In the genomic region with DNA sequence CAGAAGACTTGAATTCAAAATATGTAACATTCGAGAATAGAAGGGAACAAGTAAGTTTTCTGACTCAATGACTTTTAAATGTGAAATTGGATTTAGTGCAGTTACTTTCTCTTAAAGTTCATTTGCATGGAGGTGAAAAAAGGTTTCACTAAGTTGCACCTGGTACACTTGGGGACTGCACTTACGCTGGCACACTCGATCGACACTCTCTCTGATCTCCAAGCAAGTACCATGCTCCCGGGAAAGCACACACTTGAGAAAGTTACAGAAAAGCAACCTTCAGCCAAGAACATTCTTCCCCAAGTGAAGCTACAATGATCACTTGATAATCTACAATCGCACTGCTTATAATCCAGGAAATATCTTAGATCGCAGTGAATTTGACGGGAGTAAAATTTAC, we compare ENCODE assay signal across 25 cellular contexts.
"Had no signal": no experiment of that assay in that cellular context is flagged by ENCODE, and none has a peak within 500 bp of the region (broad histone marks: within the 10 kb centered on the region; RNA-seq: fewer than 3 reads in every experiment).

No MANE protein-coding gene starts in this region.

- H3K27ac ChIP-seq: ovary, right atrium auricular region, right lobe of liver, transverse colon, upper lobe of left lung had no signal

- ATAC-seq: left cardiac atrium; left lobe of liver; mucosa of descending colon; naive thymus-derived CD4-positive, alpha-beta T cell; natural killer cell treated with Interleukin-12 subunit alpha and Interleukin-12 subunit beta and Interleukin-15 and Interleukin-18, amount 100 ng/mL, for 72 hours; stimulated activated memory B cell treated with anti-CD40 and anti-IgM and Interleukin-4, amounts not matched to agents 10 μg/mL and 1 μg/mL and 100 μg/mL, for 72 hours; stimulated activated naive CD8-positive, alpha-beta T cell treated with anti-CD3 and anti-CD28 coated beads, Interleukin-15, amount 100 ng/mL, for 72 hours had no signal

- H3K36me3 ChIP-seq: ovary had no signal

- DNase-seq: hippocampal formation; kidney glomerular epithelial cell; left cardiac atrium; midbrain; mucosa of descending colon; naive thymus-derived CD4-positive, alpha-beta T cell; ovary; right lobe of liver; stimulated activated CD4-positive, alpha-beta T cell treated with anti-CD3 and anti-CD28 coated beads, Interleukin-1b, Interleukin-23, amount 100 ng/mL, for 48 hours; stimulated activated CD4-positive, alpha-beta T cell treated with anti-CD3 and anti-CD28 coated beads, Interleukin-2, amount 100 ng/mL, for 48 hours; stimulated activated CD4-positive, alpha-beta T cell treated with anti-CD3 and anti-CD28 coated beads, Interleukin-4, amount 100 ng/mL, for 4 hours; stimulated activated CD8-positive, alpha-beta memory T cell treated with anti-CD3 and anti-CD28 coated beads, Interleukin-4, amount 100 ng/mL, for 48 hours; stimulated activated naive CD4-positive, alpha-beta T cell treated with Interleukin-2 at 50 U/mL for 16 hours; stimulated activated naive CD8-positive, alpha-beta T cell treated with anti-CD3 and anti-CD28 coated beads, Interleukin-15, amount 100 ng/mL, for 72 hours; substantia nigra; transverse colon had no signal

- H3K9me3 ChIP-seq: mucosa of descending colon, ovary, right atrium auricular region, right lobe of liver, transverse colon, upper lobe of left lung had no signal

- H3K4me1 ChIP-seq: right atrium auricular region, right lobe of liver, transverse colon had no signal

- H3K4me2 ChIP-seq: smooth muscle cell had no signal

- FAIRE-seq: keratinocyte, urothelium cell line had no signal

- H3K27me3 ChIP-seq: ovary, right atrium auricular region, right lobe of liver, transverse colon, upper lobe of left lung had no signal

- H3K4me3 ChIP-seq: lung, mucosa of descending colon, ovary, right atrium auricular region, right lobe of liver, smooth muscle cell, transverse colon, upper lobe of left lung had no signal
